In the genomic region with DNA sequence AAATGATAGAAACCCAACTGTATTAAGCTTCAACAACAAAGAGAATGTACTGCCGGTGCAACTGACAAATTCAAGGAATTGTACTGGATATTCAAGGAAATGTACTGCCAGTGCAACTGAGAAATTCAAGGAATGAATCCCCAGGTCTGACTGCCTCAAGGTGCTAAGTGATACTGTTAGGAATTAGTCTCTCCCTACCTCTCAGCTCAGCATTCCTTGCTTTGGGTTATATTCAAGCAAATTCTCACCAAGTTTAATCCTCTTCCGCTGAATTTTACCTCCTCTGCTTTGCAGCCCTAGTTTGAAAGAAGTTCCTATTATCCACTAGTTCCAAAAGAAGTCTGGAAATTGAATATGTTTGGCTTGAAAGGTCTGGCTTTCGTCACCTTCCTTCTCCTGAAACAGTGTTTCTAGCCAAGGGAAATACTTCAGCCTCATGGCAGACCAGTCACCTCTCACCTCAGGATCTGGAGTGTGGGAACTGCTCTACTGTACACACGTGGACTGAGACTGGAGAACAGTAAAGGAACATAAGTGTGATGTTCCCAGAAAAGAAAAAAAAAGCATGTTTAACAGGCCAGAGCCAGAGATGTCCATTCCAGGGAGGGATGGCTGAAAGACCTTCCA, we compare ENCODE assay signal across 20 cellular contexts.
A peak's percentile ranks its signal among the peaks of the same experiment; 100 is the strongest.
DNase-seq lines count a peak whose midpoint lies in the region; TF ChIP-seq lines count a peak whose summit lies in the region.
"Had no signal": no experiment of that assay in that cellular context is flagged by ENCODE, and none has a peak within 500 bp of the region (broad histone marks: within the 10 kb centered on the region; RNA-seq: fewer than 3 reads in every experiment).

No MANE protein-coding gene starts in this region.

- no peak overlapping the region for H2AFZ ChIP-seq in hepatocyte

- 0 out of 2 replicates have a peak, but pooled peaks cover 7% of the 10 kb centered on the region for H3K9me3 ChIP-seq in HUES48 (ENCODE audit: control insufficient read depth, insufficient read depth, low read length)
- no peaks in the 10 kb centered on the region for H3K9me3 ChIP-seq in mesodermal cell (ENCODE audit: control insufficient read depth, low read length)
- H3K9me3 ChIP-seq in hepatocyte (ENCODE audit: low read depth): no peaks in the 10 kb centered on the region
- H3K9me3 ChIP-seq in tibial nerve: peaks cover 0 to 11% (median 0%) of the 10 kb centered on the region in 4 donors
- H3K9me3 ChIP-seq: Peyer's patch had no signal

- no peaks in the 10 kb centered on the region for H4K20me1 ChIP-seq in hepatocyte (ENCODE audit: insufficient read depth, poor library complexity, severe bottlenecking)

- no peak for TF ChIP-seq EP300 in tibial nerve (IDR thresholded peaks at IDR 0.05)

- H3K36me3 ChIP-seq in HUES48 (ENCODE audit: control insufficient read depth, insufficient read depth, low read length): no peaks in the 10 kb centered on the region
- H3K36me3 ChIP-seq in mesodermal cell (ENCODE audit: control insufficient read depth, insufficient read depth, low read length): no peaks in the 10 kb centered on the region
- H3K36me3 ChIP-seq in hepatocyte (replicated peaks; ENCODE audit: insufficient read depth, low read depth): no peaks in the 10 kb centered on the region
- H3K36me3 ChIP-seq in tibial nerve: no peaks in the 10 kb centered on the region
- H3K36me3 ChIP-seq: Peyer's patch had no signal

- TF ChIP-seq CTCF in brain (conservative IDR thresholded peaks at IDR 0.05) (no peak), hepatocyte (IDR thresholded peaks at IDR 0.05; ENCODE audit: poor library complexity) (no peak), tibial nerve (IDR thresholded peaks at IDR 0.05) (no peak)

- H3K27ac Mint-ChIP-seq in brain: peak overlapping the region in 4 of 5 experiments; percentile 81 to 90 (median 84)
- H3K27ac Mint-ChIP-seq: CD4-positive, alpha-beta T cell had no signal

- H3K4me3 ChIP-seq in HUES48 (ENCODE audit: low read depth, low read length) (no peak overlapping the region), mesodermal cell (ENCODE audit: extremely low read depth, insufficient read depth, low read length, poor library complexity, severe bottlenecking) (no peak overlapping the region), hepatocyte (no peak overlapping the region), tibial nerve (no peak overlapping the region)
- H3K4me3 ChIP-seq: GM12878, Peyer's patch, SK-N-MC had no signal

- WGBS in mesodermal cell (ENCODE audit: insufficient coverage in 2 of 2), 2 experiments: 93 to 94% methylated on average over 2 to 3 of the region's 4 CpGs
- WGBS in hepatocyte (ENCODE audit: low lambda C conversion rate, missing lambda C conversion rate): 65% methylated on average over 4 of the region's 4 CpGs
- WGBS in tibial nerve, 2 donors: 52 to 55% methylated on average over 4 of the region's 4 CpGs

- peak; percentile 4 for DNase-seq in ELF-1 (ENCODE audit: low read depth, low spot score)
- no peak for DNase-seq in activated CD4-positive, alpha-beta T cell treated with anti-CD3 and anti-CD28 coated beads for 48 hours
- no peak for DNase-seq in kidney glomerular epithelial cell (lab: John Stamatoyannopoulos, UW)
- no peak for DNase-seq in hepatocyte (ENCODE audit: low spot score)
- DNase-seq in tibial nerve (ENCODE audit: low spot score in 2 of 2): no peak
- DNase-seq: CD4-positive, alpha-beta T cell; COR-L47; DMS 273 treated with DMSO at 0.1 percent for 48 hours; DMS79 treated with DMSO at 0.1 percent for 48 hours; HCEC 1CT; NCI-H1105; NCI-H2081; NCI-H2171; NCI-H526; Peyer's patch had no signal

- H3K9me2 ChIP-seq in hepatocyte (replicated peaks; ENCODE audit: insufficient read depth): no peaks in the 10 kb centered on the region

- H3K4me1 ChIP-seq in HUES48 (ENCODE audit: control insufficient read depth, insufficient read depth, low read length): peaks cover 13% of the 10 kb centered on the region
- H3K4me1 ChIP-seq in mesodermal cell (ENCODE audit: control insufficient read depth, insufficient read depth, low read length, poor library complexity, severe bottlenecking): peaks cover 6% of the 10 kb centered on the region
- no peaks in the 10 kb centered on the region for H3K4me1 ChIP-seq in hepatocyte (ENCODE audit: insufficient read depth)
- peaks cover 0 to 13% (median 0%) of the 10 kb centered on the region in 4 donors for H3K4me1 ChIP-seq in tibial nerve
- H3K4me1 ChIP-seq: Peyer's patch had no signal

- no peaks in the 10 kb centered on the region for H3K79me2 ChIP-seq in hepatocyte

- no peak overlapping the region for H3K9ac ChIP-seq in HUES48 (ENCODE audit: low read depth, low read length)

- H3K4me1 Mint-ChIP-seq in brain: peaks cover 26% of the 10 kb centered on the region

- H3K4me2 ChIP-seq in hepatocyte: no peak overlapping the region

- TF ChIP-seq POLR2A in tibial nerve (IDR thresholded peaks at IDR 0.05): no peak

- H3K4me3 Mint-ChIP-seq in brain: peak overlapping the region in 2 of 5 experiments; percentile 7 to 74
- H3K4me3 Mint-ChIP-seq: CD4-positive, alpha-beta T cell had no signal

- no peaks in the 10 kb centered on the region for H3K27me3 Mint-ChIP-seq in brain
- H3K27me3 Mint-ChIP-seq: CD4-positive, alpha-beta T cell had no signal

- H3K27ac ChIP-seq in HUES48 (ENCODE audit: low read depth, low read length) (peak overlapping the region; percentile 20), mesodermal cell (ENCODE audit: low read depth, low read length, severe bottlenecking) (peak overlapping the region; percentile 88), hepatocyte (no peak overlapping the region), tibial nerve (peak overlapping the region in 2 of 4 donors; percentile 50 to 65)
- H3K27ac ChIP-seq: Peyer's patch, SK-N-MC had no signal

- H3K27me3 ChIP-seq in HUES48 (ENCODE audit: control insufficient read depth, insufficient read depth, low read length) (no peaks in the 10 kb centered on the region), hepatocyte (no peaks in the 10 kb centered on the region), tibial nerve (no peaks in the 10 kb centered on the region)
- H3K27me3 ChIP-seq: Peyer's patch had no signal

- peaks cover 10 to 19% (median 16%) of the 10 kb centered on the region in 5 experiments for H3K9me3 Mint-ChIP-seq in brain
- H3K9me3 Mint-ChIP-seq: CD4-positive, alpha-beta T cell had no signal

- peaks cover 9% of the 10 kb centered on the region for H3K36me3 Mint-ChIP-seq in brain
